ENCODE assay signal across 31 cellular contexts in genomic region chr6:88144637-88145297, GRCh38. TPM values are rescaled to one million over a fixed set of nuclear protein-coding genes. Genes with fewer than 3 reads are reported as not detected.
"Had no signal": no experiment of that assay in that cellular context is flagged by ENCODE, and none has a peak within 500 bp of the region (broad histone marks: within the 10 kb centered on the region; RNA-seq: fewer than 3 reads in every experiment).

No MANE protein-coding gene starts in this region.

- H3K9me3 ChIP-seq: SJCRH30 had no signal

- H3K4me3 Mint-ChIP-seq: activated CD4-positive, alpha-beta memory T cell treated with anti-CD3 and anti-CD28 coated beads for 36 hours; activated CD4-positive, alpha-beta T cell treated with anti-CD3 and anti-CD28 coated beads for 36 hours; activated CD4-positive, alpha-beta T cell treated with anti-CD3 and anti-CD28 coated beads, Interleukin-2, amount 10 ng/mL, durations not matched to agents 7 days and 5 days; activated naive CD4-positive, alpha-beta T cell treated with anti-CD3 and anti-CD28 coated beads, Interleukin-2, amount 10 ng/mL, durations not matched to agents 7 days and 5 days; activated naive CD8-positive, alpha-beta T cell; activated naive CD8-positive, alpha-beta T cell treated with anti-CD3 and anti-CD28 coated beads, Interleukin-2, amount 50 U/mL, for 24 hours; activated T-cell treated with anti-CD3 and anti-CD28 coated beads, Interleukin-2, amount 50 U/mL, for 4 hours; activated T-helper 1 cell treated with anti-CD3 and anti-CD28 coated beads, Interleukin-12 subunit alpha, Interleukin-12 subunit beta, Interleukin-2, Interleukin-4 antibody, amounts not matched to agents 30 ng/mL and 10 ng/mL and 1 ng/mL, durations not matched to agents 14 hours and 24 hours and 36 hours; T-helper 1 cell treated with Interleukin-12 subunit alpha and Interleukin-12 subunit beta and Interleukin-4 antibody, amounts not matched to agents 30 μg/mL and 1 μg/mL, for 36 hours; T-helper 2 cell treated with Interferon-gamma antibody and Interleukin-4, amounts not matched to agents 5 μg/mL and 100 μg/mL, for 36 hours had no signal

- H3K9me3 Mint-ChIP-seq: activated CD4-positive, alpha-beta memory T cell treated with anti-CD3 and anti-CD28 coated beads for 36 hours; activated CD4-positive, alpha-beta T cell treated with anti-CD3 and anti-CD28 coated beads, Interleukin-2, amount 10 ng/mL, durations not matched to agents 7 days and 5 days; activated naive CD4-positive, alpha-beta T cell treated with anti-CD3 and anti-CD28 coated beads, Interleukin-2, amount 10 ng/mL, durations not matched to agents 7 days and 5 days; activated naive CD8-positive, alpha-beta T cell treated with anti-CD3 and anti-CD28 coated beads, Interleukin-2, amount 50 U/mL, for 24 hours; activated T-cell treated with anti-CD3 and anti-CD28 coated beads, Interleukin-2, amount 50 U/mL, for 4 hours; activated T-helper 1 cell treated with anti-CD3 and anti-CD28 coated beads, Interleukin-12 subunit alpha, Interleukin-12 subunit beta, Interleukin-2, Interleukin-4 antibody, amounts not matched to agents 30 ng/mL and 10 ng/mL and 1 ng/mL, durations not matched to agents 14 hours and 24 hours and 36 hours; brain; T-helper 1 cell treated with Interleukin-12 subunit alpha and Interleukin-12 subunit beta and Interleukin-4 antibody, amounts not matched to agents 30 μg/mL and 1 μg/mL, for 36 hours; T-helper 2 cell treated with Interferon-gamma antibody and Interleukin-4, amounts not matched to agents 5 μg/mL and 100 μg/mL, for 36 hours had no signal

- H3K27me3 ChIP-seq: SJCRH30 had no signal

- H3K4me1 ChIP-seq: SJCRH30 had no signal

- H3K27me3 Mint-ChIP-seq: activated naive CD4-positive, alpha-beta T cell treated with anti-CD3 and anti-CD28 coated beads, Interleukin-2, amount 10 ng/mL, durations not matched to agents 7 days and 5 days; activated naive CD8-positive, alpha-beta T cell treated with anti-CD3 and anti-CD28 coated beads, Interleukin-2, amount 50 U/mL, for 24 hours had no signal

- H3K36me3 Mint-ChIP-seq: activated CD4-positive, alpha-beta memory T cell treated with anti-CD3 and anti-CD28 coated beads for 36 hours; activated naive CD4-positive, alpha-beta T cell treated with anti-CD3 and anti-CD28 coated beads, Interleukin-2, amount 10 ng/mL, durations not matched to agents 7 days and 5 days; activated naive CD8-positive, alpha-beta T cell had no signal

- H3K4me3 ChIP-seq: SJCRH30, SK-N-MC had no signal

- ATAC-seq: activated CD4-positive, alpha-beta T cell treated with anti-CD3 and anti-CD28 coated beads for 36 hours; activated CD4-positive, CD25-positive, alpha-beta regulatory T cell treated with anti-CD3 and anti-CD28 coated beads, Interleukin-2, amount 50 U/mL, for 24 hours; activated naive CD8-positive, alpha-beta T cell treated with anti-CD3 and anti-CD28 coated beads, Interleukin-2, amount 50 U/mL, for 24 hours; activated T-cell treated with anti-CD3 and anti-CD28 coated beads, Interleukin-2, amount 50 U/mL, for 4 hours; Panc1 had no signal

- H3K27ac Mint-ChIP-seq: activated CD4-positive, alpha-beta memory T cell treated with anti-CD3 and anti-CD28 coated beads for 36 hours; activated CD4-positive, alpha-beta T cell treated with anti-CD3 and anti-CD28 coated beads for 36 hours; activated CD4-positive, alpha-beta T cell treated with anti-CD3 and anti-CD28 coated beads, Interleukin-2, amount 10 ng/mL, durations not matched to agents 7 days and 5 days; activated naive CD4-positive, alpha-beta T cell treated with anti-CD3 and anti-CD28 coated beads, Interleukin-2, amount 10 ng/mL, durations not matched to agents 7 days and 5 days; activated naive CD8-positive, alpha-beta T cell; activated naive CD8-positive, alpha-beta T cell treated with anti-CD3 and anti-CD28 coated beads, Interleukin-2, amount 50 U/mL, for 24 hours; activated T-helper 1 cell treated with anti-CD3 and anti-CD28 coated beads, Interleukin-12 subunit alpha, Interleukin-12 subunit beta, Interleukin-2, Interleukin-4 antibody, amounts not matched to agents 30 ng/mL and 10 ng/mL and 1 ng/mL, durations not matched to agents 14 hours and 24 hours and 36 hours; T-helper 1 cell treated with Interleukin-12 subunit alpha and Interleukin-12 subunit beta and Interleukin-4 antibody, amounts not matched to agents 30 μg/mL and 1 μg/mL, for 36 hours; T-helper 2 cell treated with Interferon-gamma antibody and Interleukin-4, amounts not matched to agents 5 μg/mL and 100 μg/mL, for 36 hours had no signal

- H3K27ac ChIP-seq: SJCRH30, SK-N-MC had no signal

- H3K4me1 Mint-ChIP-seq: activated CD4-positive, alpha-beta T cell treated with anti-CD3 and anti-CD28 coated beads for 36 hours; activated CD4-positive, alpha-beta T cell treated with anti-CD3 and anti-CD28 coated beads, Interleukin-2, amount 10 ng/mL, durations not matched to agents 7 days and 5 days; activated naive CD4-positive, alpha-beta T cell treated with anti-CD3 and anti-CD28 coated beads, Interleukin-2, amount 10 ng/mL, durations not matched to agents 7 days and 5 days had no signal

- DNase-seq: activated CD4-positive, alpha-beta memory T cell treated with anti-CD3 and anti-CD28 coated beads for 36 hours; activated CD4-positive, alpha-beta T cell treated with anti-CD3 and anti-CD28 coated beads for 36 hours; activated CD4-positive, alpha-beta T cell treated with anti-CD3 and anti-CD28 coated beads, Interleukin-2, amount 10 ng/mL, durations not matched to agents 7 days and 5 days; activated CD8-positive, alpha-beta memory T cell treated with anti-CD3 and anti-CD28 coated beads, Interleukin-2, amount 50 U/mL, for 4 hours; activated effector memory CD4-positive, alpha-beta T cell treated with Interleukin-2 at 50 U/mL for 16 hours; activated naive CD4-positive, alpha-beta T cell treated with anti-CD3 and anti-CD28 coated beads, Interleukin-2, amount 10 ng/mL, durations not matched to agents 7 days and 5 days; activated naive CD8-positive, alpha-beta T cell treated with anti-CD3 and anti-CD28 coated beads, Interleukin-2, amount 50 U/mL, for 24 hours; activated T-cell treated with anti-CD3 and anti-CD28 coated beads for 4 hours; activated T-cell treated with anti-CD3 and anti-CD28 coated beads, Interleukin-2, amount 50 U/mL, for 4 hours; anterior cingulate cortex; cerebellar nuclear complex; NCI-H1105; NCI-H1436; NCI-H1694 treated with DMSO at 0.1 percent for 48 hours; NCI-H2029; NCI-H2107; NCI-H2171; NCI-H510A; NCI-H526; NCI-H748 treated with DMSO at 0.1 percent for 48 hours; NK-92 treated with Interleukin-12 subunit alpha and Interleukin-12 subunit beta, amount 100 ng/mL, for 24 hours; SHP77; SJCRH30 had no signal

- H3K36me3 ChIP-seq: SJCRH30 had no signal

RNA-seq across cellular contexts. Expression of gene CNR1, which starts 21.4 kb away (rescaled TPM):
- total RNA-seq: activated CD4-positive, alpha-beta memory T cell treated with anti-CD3 and anti-CD28 coated beads for 36 hours; activated CD4-positive, alpha-beta T cell treated with anti-CD3 and anti-CD28 coated beads for 36 hours; activated CD4-positive, alpha-beta T cell treated with anti-CD3 and anti-CD28 coated beads, Interleukin-2, amount 10 ng/mL, durations not matched to agents 7 days and 5 days; activated T-helper 1 cell treated with anti-CD3 and anti-CD28 coated beads, Interleukin-12 subunit alpha, Interleukin-12 subunit beta, Interleukin-2, Interleukin-4 antibody, amounts not matched to agents 30 ng/mL and 10 ng/mL and 1 ng/mL, durations not matched to agents 14 hours and 24 hours and 36 hours had no signal
